Comparison of ENCODE assay signal across 10 cellular contexts in genomic region chr22:30602049-30602448, GRCh38. TPM values are rescaled to one million over a fixed set of nuclear protein-coding genes. Genes with fewer than 3 reads are reported as not detected.
A peak's percentile ranks its signal among the peaks of the same experiment; 100 is the strongest.
DNase-seq lines count a peak whose midpoint lies in the region; ATAC-seq, FAIRE-seq and TF ChIP-seq lines count a peak whose summit lies in the region.
"Had no signal": no experiment of that assay in that cellular context is flagged by ENCODE, and none has a peak within 500 bp of the region (broad histone marks: within the 10 kb centered on the region; RNA-seq: fewer than 3 reads in every experiment).

No MANE protein-coding gene starts in this region.

- H3K36me3 ChIP-seq in HCT116 (ENCODE audit: control insufficient read depth in 1 of 2, insufficient read depth in 2 of 2, low read length in 2 of 2) (no peaks in the 10 kb centered on the region), SK-N-SH (replicated peaks in 1 of 2; ENCODE audit: control insufficient read depth in 1 of 2, insufficient read depth in 2 of 2, low read length in 1 of 2) (no peaks in the 10 kb centered on the region)
- H3K36me3 ChIP-seq: HAP-1 had no signal

- 56% methylated on average over 3 of the region's 3 CpGs for WGBS in SK-N-SH (ENCODE audit: low lambda C conversion rate)

- H3K36me3 Mint-ChIP-seq in CD14-positive monocyte: peaks cover 0 to 5% of the 10 kb centered on the region in 2 donors
- no peaks in the 10 kb centered on the region for H3K36me3 Mint-ChIP-seq in activated T-cell treated with anti-CD3 and anti-CD28 coated beads, Interleukin-2, amount 50 U/mL, for 24 hours (ENCODE audit: low read depth)

- TF ChIP-seq CTCF in CD14-positive monocyte (IDR thresholded peaks at IDR 0.05): peak; percentile 28
- TF ChIP-seq CTCF in HCT116 (IDR thresholded peaks at IDR 0.05 in 2 of 3, conservative IDR thresholded peaks at IDR 0.05 in 1 of 3; ENCODE audit: borderline replicate concordance in 1 of 3, insufficient read depth in 1 of 3, low read depth in 2 of 3, low read length in 2 of 3): peak; percentile 40 to 53 (median 50); a peak in 5 of 6 replicates
- TF ChIP-seq CTCF in SK-N-SH (IDR thresholded peaks at IDR 0.05): peak; percentile 57

- DNase-seq in CD14-positive monocyte (ENCODE audit: low spot score) (no peak), HCT116 (ENCODE audit: low read depth, low spot score) (peak; percentile 53), SK-N-SH (no peak), glomerular visceral epithelial cell (ENCODE audit: extremely low spot score) (peak; percentile 28), urothelium cell line (ENCODE audit: low spot score) (no peak), activated gamma-delta T cell treated with Interleukin-2 at 50 U/mL for 16 hours (no peak)
- no peak for DNase-seq in activated T-cell treated with anti-CD3 and anti-CD28 coated beads, Interleukin-2, amount 50 U/mL, for 24 hours

- H3K4me1 ChIP-seq in HCT116 (ENCODE audit: control insufficient read depth in 1 of 2, insufficient read depth in 2 of 2, low read length in 2 of 2): peaks cover 8 to 21% of the 10 kb centered on the region in 2 experiments
- H3K4me1 ChIP-seq in SK-N-SH (ENCODE audit: control insufficient read depth in 1 of 2, insufficient read depth in 2 of 2, low read depth in 1 of 2, low read length in 1 of 2): peaks cover 2 to 6% of the 10 kb centered on the region in 2 experiments; a peak in 2 of 4 replicates

- H3K4me1 Mint-ChIP-seq in CD14-positive monocyte: peaks cover 27% of the 10 kb centered on the region
- peaks cover 16% of the 10 kb centered on the region for H3K4me1 Mint-ChIP-seq in activated T-cell treated with anti-CD3 and anti-CD28 coated beads, Interleukin-2, amount 50 U/mL, for 24 hours (ENCODE audit: low read depth)

- peaks cover 0 to 6% (median 0%) of the 10 kb centered on the region in 7 donors for H3K9me3 Mint-ChIP-seq in CD14-positive monocyte
- no peaks in the 10 kb centered on the region for H3K9me3 Mint-ChIP-seq in activated T-cell treated with anti-CD3 and anti-CD28 coated beads, Interleukin-2, amount 50 U/mL, for 24 hours

- CTCF ChIA-PET in HCT116 (lab: Charles Lee) (interaction anchor here (0.7 to 1.8 kb wide), 9 partner anchors 9 to 318 kb away, joined by 3 to 11 read pairs (median 4); partner anchors contain the start of gene PES1), SK-N-SH (lab: Yijun Ruan, JAX) (interaction anchor here (0.7 to 2.4 kb wide), 11 partner anchors 9 to 175 kb away, joined by 3 to 13 read pairs (median 3); no protein-coding TSS in a partner anchor)

- no TSS peak for BruUV-seq in HCT116 (replicated peaks; lab: Mats Ljungman, UMichigan)

- FAIRE-seq in urothelium cell line (lab: Jason Lieb, UNC): no peak

- H4K20me1 ChIP-seq in HCT116 (ENCODE audit: insufficient read depth) (no peaks in the 10 kb centered on the region), SK-N-SH (ENCODE audit: insufficient read depth) (no peaks in the 10 kb centered on the region)

- H3K79me2 ChIP-seq in HCT116 (ENCODE audit: insufficient read depth, low read length): no peaks in the 10 kb centered on the region
- H3K79me2 ChIP-seq in SK-N-SH (ENCODE audit: insufficient read depth): no peaks in the 10 kb centered on the region

- H2AFZ ChIP-seq in HCT116 (ENCODE audit: low read depth, low read length, poor library complexity, severe bottlenecking) (peak overlapping the region; percentile 11), SK-N-SH (ENCODE audit: low read depth) (no peak overlapping the region)

- TF ChIP-seq POLR2A in HCT116 (IDR thresholded peaks at IDR 0.05; ENCODE audit: borderline replicate concordance, extremely low read depth, insufficient read depth, insufficient read length): no peak

- intact Hi-C loops in CD14-positive monocyte (cut with micrococcal nuclease) (no loop called here), HCT116 (cut with micrococcal nuclease) (loop anchor here (1.0 to 10.0 kb wide), 3 partner anchors 153 to 211 kb away; no protein-coding TSS in a partner anchor)

- H3K4me3 Mint-ChIP-seq in CD14-positive monocyte: no peak overlapping the region
- H3K4me3 Mint-ChIP-seq in activated T-cell treated with anti-CD3 and anti-CD28 coated beads, Interleukin-2, amount 50 U/mL, for 24 hours: no peak overlapping the region

- POLR2A ChIA-PET in HCT116 (lab: Charles Lee): no interaction called here
- POLR2A ChIA-PET in SK-N-SH (lab: Yijun Ruan, JAX): interaction anchor here (0.7 kb wide), 1 partner anchor 11 kb away, joined by 3 read pairs; no protein-coding TSS in a partner anchor

- no peak overlapping the region for H3K27ac ChIP-seq in HCT116 (ENCODE audit: low read depth, low read length)
- no peak overlapping the region for H3K27ac ChIP-seq in SK-N-SH (ENCODE audit: low read depth in 2 of 2, low read length in 1 of 2)

- peaks cover 4% of the 10 kb centered on the region for H3F3A ChIP-seq in SK-N-SH (replicated peaks; ENCODE audit: insufficient read depth)

- RAD21 ChIA-PET in HCT116 (lab: Charles Lee; ENCODE audit: low non-redundant PET in 1 of 2, low total read pairs in 2 of 2, uncharacterized antibody in 2 of 2, unreplicated experiment in 2 of 2): no interaction called here

- peaks cover 0 to 4% (median 0%) of the 10 kb centered on the region in 3 donors for H3K27me3 Mint-ChIP-seq in CD14-positive monocyte (ENCODE audit: low read depth in 3 of 3)
- no peaks in the 10 kb centered on the region for H3K27me3 Mint-ChIP-seq in activated T-cell treated with anti-CD3 and anti-CD28 coated beads, Interleukin-2, amount 50 U/mL, for 24 hours

- peak; percentile 57 for TF ChIP-seq RAD21 in HCT116 (IDR thresholded peaks at IDR 0.05; ENCODE audit: low read depth)
- peak; percentile 53 for TF ChIP-seq RAD21 in SK-N-SH (IDR thresholded peaks at IDR 0.05; ENCODE audit: low read length)

- H3K4me2 ChIP-seq in HCT116 (ENCODE audit: low read length): no peak overlapping the region
- H3K4me2 ChIP-seq in SK-N-SH: no peak overlapping the region

- peak overlapping the region in 2 of 7 donors; percentile 8 to 83 for H3K27ac Mint-ChIP-seq in CD14-positive monocyte
- no peak overlapping the region for H3K27ac Mint-ChIP-seq in activated T-cell treated with anti-CD3 and anti-CD28 coated beads, Interleukin-2, amount 50 U/mL, for 24 hours

- no peak for TF ChIP-seq EP300 in SK-N-SH (IDR thresholded peaks at IDR 0.05; ENCODE audit: borderline replicate concordance in 1 of 2, low read depth in 1 of 2, low read length in 1 of 2)

- H3K4me3 ChIP-seq in HCT116 (replicated peaks in 1 of 2; ENCODE audit: low read depth in 1 of 2, low read length in 2 of 2): no peak overlapping the region
- no peak overlapping the region; a peak in 1 of 4 replicates for H3K4me3 ChIP-seq in SK-N-SH (ENCODE audit: low read depth in 2 of 2, low read length in 1 of 2)
- H3K4me3 ChIP-seq: HAP-1 had no signal

- H3K9me2 ChIP-seq in HCT116 (ENCODE audit: insufficient read depth): no peaks in the 10 kb centered on the region
- H3K9me2 ChIP-seq in SK-N-SH: no peaks in the 10 kb centered on the region

- H3K9me3 ChIP-seq in HCT116 (ENCODE audit: control insufficient read depth in 1 of 2, insufficient read depth in 1 of 2, low read depth in 1 of 2, low read length in 2 of 2): no peaks in the 10 kb centered on the region
- H3K9me3 ChIP-seq in SK-N-SH: no peaks in the 10 kb centered on the region
- H3K9me3 ChIP-seq: HAP-1 had no signal

- ATAC-seq in HCT116 (peak; percentile 64), HG03045 (IDR thresholded peaks at IDR 0.05; ENCODE audit: unreplicated experiment) (no peak)

- H3K27me3 ChIP-seq in HCT116 (ENCODE audit: insufficient read depth, low read length) (no peaks in the 10 kb centered on the region), SK-N-SH (ENCODE audit: insufficient read depth) (no peaks in the 10 kb centered on the region)

- H3K9ac ChIP-seq in HCT116 (ENCODE audit: low read length) (no peak overlapping the region), SK-N-SH (no peak overlapping the region)

TF ChIP-seq in HCT116, 20 proteins besides CTCF, POLR2A, EP300 and RAD21 (continues in another document):
- TF ChIP-seq FOSL1 (IDR thresholded peaks at IDR 0.05; ENCODE audit: low read depth) (no peak), TCF7L2 (IDR thresholded peaks at IDR 0.05; ENCODE audit: borderline replicate concordance, extremely low read depth, insufficient read depth, insufficient read length) (no peak), ZNF274 (IDR thresholded peaks at IDR 0.05; ENCODE audit: low read depth, low read length) (no peak), SIN3A (IDR thresholded peaks at IDR 0.05; ENCODE audit: low read depth) (no peak)

TF ChIP-seq in SK-N-SH, 30 proteins besides CTCF, POLR2A, EP300 and RAD21 (continues in another document):
- peak; percentile 34; the same call in 1 of the 2 replicates for TF ChIP-seq SMC3 (IDR thresholded peaks at IDR 0.05; ENCODE audit: low read depth, low read length)

RNA-seq across cellular contexts. Expression of gene TCN2, which starts 4.9 kb away (rescaled TPM):
- polyA plus RNA-seq in CD14-positive monocyte (10 to 100 TPM; 45.0 to 51.7 TPM), SK-N-SH (2012; rRNA removed) (4.1 and 4.5 TPM in 2 replicates)
- total RNA-seq in HCT116 (2021; ENCODE audit: unreplicated experiment): 2.2 TPM
- polyA plus RNA-seq in HCT116 (2012): 2.3 and 2.7 TPM in 2 replicates
- polyA plus RNA-seq in SK-N-SH (2012; cell fraction: cytosol; rRNA removed): 1.8 and 2.9 TPM in 2 replicates
- polyA plus RNA-seq in SK-N-SH (2012; cell fraction: nucleus; rRNA removed): 3.8 and 4.6 TPM in 2 replicates

RNA-seq across cellular contexts. Expression of gene PES1, which starts 10.3 kb away (rescaled TPM):
- polyA plus RNA-seq in CD14-positive monocyte: 10 to 100 TPM; 32.2 to 36.6 TPM
- total RNA-seq in HCT116 (2021; ENCODE audit: unreplicated experiment): 167 TPM
- 120 and 128 TPM in 2 replicates for polyA plus RNA-seq in HCT116 (2012)
- 109 and 119 TPM in 2 replicates for polyA plus RNA-seq in SK-N-SH (2012; rRNA removed)
- 82.9 and 86.2 TPM in 2 replicates for polyA plus RNA-seq in SK-N-SH (2012; cell fraction: cytosol; rRNA removed)
- polyA plus RNA-seq in SK-N-SH (2012; cell fraction: nucleus; rRNA removed): 119 and 123 TPM in 2 replicates

RNA-seq across cellular contexts. Expression of gene GAL3ST1, which starts 27.6 kb away (rescaled TPM):
- polyA plus RNA-seq in CD14-positive monocyte (not detected), SK-N-SH (2012; rRNA removed) (0.08 TPM in 1 of 2 replicates, not detected in the other)
- 2.1 TPM for total RNA-seq in HCT116 (2021; ENCODE audit: unreplicated experiment)
- 2.7 and 3.6 TPM in 2 replicates for polyA plus RNA-seq in HCT116 (2012)
- 0.01 TPM in 1 of 2 replicates, not detected in the other for polyA plus RNA-seq in SK-N-SH (2012; cell fraction: cytosol; rRNA removed)
- polyA plus RNA-seq in SK-N-SH (2012; cell fraction: nucleus; rRNA removed): 0.29 and 0.31 TPM in 2 replicates
- total RNA-seq: myocyte had no signal

RNA-seq across cellular contexts. Expression of gene SLC35E4, which starts 33.5 kb away (rescaled TPM):
- polyA plus RNA-seq in CD14-positive monocyte (1 to 10 TPM; 1.4 to 2.4 TPM), SK-N-SH (2012; rRNA removed) (2.8 and 2.9 TPM in 2 replicates)
- total RNA-seq in HCT116 (2021; ENCODE audit: unreplicated experiment): 6.2 TPM
- polyA plus RNA-seq in HCT116 (2012): 5.4 and 5.9 TPM in 2 replicates
- 1.7 and 2.9 TPM in 2 replicates for polyA plus RNA-seq in SK-N-SH (2012; cell fraction: cytosol; rRNA removed)
- 3.3 and 3.9 TPM in 2 replicates for polyA plus RNA-seq in SK-N-SH (2012; cell fraction: nucleus; rRNA removed)

RNA-seq across cellular contexts. Expression of gene SEC14L6, which starts 55.5 kb away (rescaled TPM):
- polyA plus RNA-seq in CD14-positive monocyte: not detected
- total RNA-seq in HCT116 (2021; ENCODE audit: unreplicated experiment): not detected
- polyA plus RNA-seq in HCT116 (2012): not detected in 2 replicates
- polyA plus RNA-seq in SK-N-SH (2012; rRNA removed): not detected in 2 replicates
- polyA plus RNA-seq in SK-N-SH (2012; cell fraction: cytosol; rRNA removed): not detected in 2 replicates
- polyA plus RNA-seq in SK-N-SH (2012; cell fraction: nucleus; rRNA removed): not detected in 2 replicates
- total RNA-seq: myocyte had no signal

Comparison
In these comparisons a context has a peak if more than half of its experiments do, and no peak if none do; other contexts are left out.
1. DNase-seq: peak in HCT116 (single experiment) and glomerular visceral epithelial cell (single experiment); none in CD14-positive monocyte (single experiment), SK-N-SH (single experiment), urothelium cell line (single experiment), activated T-cell treated with anti-CD3 and anti-CD28 coated beads, Interleukin-2, amount 50 U/mL, for 24 hours (single experiment) and activated gamma-delta T cell treated with Interleukin-2 at 50 U/mL for 16 hours (single experiment).
2. Peak in every context shown above with its lines, with median percentiles within 50 percentile points of each other: CTCF ChIP-seq.